ENCODE assay signal across 9 cellular contexts in the genomic region with DNA sequence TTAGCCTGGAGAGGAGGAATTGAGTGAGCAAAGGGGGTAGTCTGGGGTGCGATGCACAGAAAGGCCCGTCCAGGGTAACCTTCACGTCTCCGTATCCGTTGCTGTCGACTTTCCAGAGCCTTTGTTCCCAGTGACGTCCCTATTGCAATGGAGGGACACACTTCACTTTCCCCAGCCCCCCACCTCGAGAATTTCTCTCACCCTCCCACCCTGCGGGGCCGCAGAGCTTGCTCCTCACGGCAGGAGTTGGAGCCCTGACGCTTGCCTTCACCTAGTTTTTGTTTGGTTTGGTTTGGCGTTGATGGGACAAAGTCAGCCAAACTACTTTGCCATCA. TPM values are rescaled to one million over a fixed set of nuclear protein-coding genes. Genes with fewer than 3 reads are reported as not detected.
DNase-seq lines count a peak whose midpoint lies in the region; FAIRE-seq and TF ChIP-seq lines count a peak whose summit lies in the region.
"Had no signal": no experiment of that assay in that cellular context is flagged by ENCODE, and none has a peak within 500 bp of the region (broad histone marks: within the 10 kb centered on the region; RNA-seq: fewer than 3 reads in every experiment).

No MANE protein-coding gene starts in this region.

- TF ChIP-seq POLR2A in transverse colon (IDR thresholded peaks at IDR 0.05): no peak

- TF ChIP-seq CTCF in choroid plexus epithelial cell (conservative IDR thresholded peaks at IDR 0.05; ENCODE audit: low read depth, low read length) (no peak), transverse colon (IDR thresholded peaks at IDR 0.05) (no peak)

- H3K27me3 ChIP-seq in mucosa of stomach (ENCODE audit: control insufficient read depth, insufficient read depth, low read length): peaks cover 39% of the 10 kb centered on the region
- H3K27me3 ChIP-seq in transverse colon: peaks cover 51% of the 10 kb centered on the region

- H3K9me3 Mint-ChIP-seq in activated naive CD4-positive, alpha-beta T cell treated with anti-CD3 and anti-CD28 coated beads, Interleukin-2, amount 50 U/mL, for 24 hours: no peaks in the 10 kb centered on the region

- H3K4me3 ChIP-seq in choroid plexus epithelial cell (ENCODE audit: low read depth, low read length) (peak overlapping the region; percentile 79), mucosa of stomach (ENCODE audit: low read length) (peak overlapping the region; percentile 34), transverse colon (peak overlapping the region in 3 of 4 donors; percentile 49 to 73 (median 62))

- no peaks in the 10 kb centered on the region for H3K36me3 Mint-ChIP-seq in activated naive CD4-positive, alpha-beta T cell treated with anti-CD3 and anti-CD28 coated beads, Interleukin-2, amount 50 U/mL, for 24 hours

- H3K4me3 Mint-ChIP-seq in activated naive CD4-positive, alpha-beta T cell treated with anti-CD3 and anti-CD28 coated beads, Interleukin-2, amount 50 U/mL, for 24 hours: peak overlapping the region; percentile 49

- H3K27me3 Mint-ChIP-seq in activated naive CD4-positive, alpha-beta T cell treated with anti-CD3 and anti-CD28 coated beads, Interleukin-2, amount 50 U/mL, for 24 hours: peaks cover 48% of the 10 kb centered on the region

- FAIRE-seq in HTR-8/SVneo (lab: Jason Lieb, UNC): no peak

- no peak overlapping the region for H3K27ac Mint-ChIP-seq in activated naive CD4-positive, alpha-beta T cell treated with anti-CD3 and anti-CD28 coated beads, Interleukin-2, amount 50 U/mL, for 24 hours

- no peaks in the 10 kb centered on the region for H3K36me3 ChIP-seq in mucosa of stomach (ENCODE audit: control insufficient read depth, insufficient read depth, low read length)
- H3K36me3 ChIP-seq in transverse colon: no peaks in the 10 kb centered on the region

- intact Hi-C loops in transverse colon (cut with DNase I; ENCODE audit: low total_unique reads): no loop called here

- 30 to 51% methylated on average over 7 to 13 of the region's 13 CpGs for WGBS in transverse colon (ENCODE audit: low coverage in 1 of 2), 2 donors

- H3K4me1 ChIP-seq in mucosa of stomach (ENCODE audit: control insufficient read depth, insufficient read depth, low read length) (no peaks in the 10 kb centered on the region), transverse colon (peaks cover 0 to 21% (median 7%) of the 10 kb centered on the region in 4 donors)

- in situ Hi-C loops in transverse colon (cut with MboI; ENCODE audit: low pct_ligation_motif_present in 1 of 4, low pct_unique_long_range_greater_than_20kb in 1 of 4, low sequenced_read_pairs in 3 of 4): no loop called here

- H3K9me3 ChIP-seq in mucosa of stomach (ENCODE audit: control insufficient read depth, low read length): no peaks in the 10 kb centered on the region
- H3K9me3 ChIP-seq in transverse colon: no peaks in the 10 kb centered on the region

- H3K9ac ChIP-seq in mucosa of stomach (ENCODE audit: low read length): peak overlapping the region; percentile 37

- peaks cover 11% of the 10 kb centered on the region for H3K4me1 Mint-ChIP-seq in activated naive CD4-positive, alpha-beta T cell treated with anti-CD3 and anti-CD28 coated beads, Interleukin-2, amount 50 U/mL, for 24 hours

- no peak for DNase-seq in activated naive CD4-positive, alpha-beta T cell treated with anti-CD3 and anti-CD28 coated beads, Interleukin-2, amount 50 U/mL, for 16 hours
- no peak for DNase-seq in choroid plexus epithelial cell (ENCODE audit: low read depth)
- no peak for DNase-seq in transverse colon
- DNase-seq in activated CD8-positive, alpha-beta memory T cell treated with anti-CD3 and anti-CD28 coated beads for 24 hours: no peak
- DNase-seq in NCI-H2227 treated with DMSO at 0.1 percent for 48 hours (lab: John Stamatoyannopoulos, UW): no peak
- DNase-seq in HTR-8/SVneo (ENCODE audit: insufficient read length, low spot score): no peak
- DNase-seq: activated effector memory CD4-positive, alpha-beta T cell treated with Interleukin-2 at 50 U/mL for 16 hours had no signal

- no peak for TF ChIP-seq EP300 in transverse colon (IDR thresholded peaks at IDR 0.05; ENCODE audit: low read depth)

- peak overlapping the region in 1 of 4 donors; percentile 15 for H3K27ac ChIP-seq in transverse colon

RNA-seq across cellular contexts. Expression of a gene that starts 0.6 kb away (rescaled TPM):
- total RNA-seq in transverse colon: 10 to 100 TPM in 1 of 4 donors, 1 to 10 TPM in 2, not detected in 1; 5.5 to 16.3 (median 8.3) TPM
